In genomic region chr16:14303182-14303618, GRCh38 we compare ENCODE assay signal across 8 cellular contexts.
DNase-seq lines count a peak whose midpoint lies in the region; ATAC-seq and TF ChIP-seq lines count a peak whose summit lies in the region.

No MANE protein-coding gene starts in this region.

- H3K9me2 ChIP-seq in DOHH2 (replicated peaks; ENCODE audit: control insufficient read depth, low read length) (no peaks in the 10 kb centered on the region), PC-9 (ENCODE audit: insufficient read depth) (no peaks in the 10 kb centered on the region)

- H3K4me3 ChIP-seq in DOHH2 (ENCODE audit: low read length), result peak overlapping the region; percentile 92
- peak overlapping the region; percentile 96 for H3K4me3 ChIP-seq in PC-9
- H3K4me3 ChIP-seq in esophagus (ENCODE audit: low read depth in 1 of 2, low read length in 2 of 2), result peak overlapping the region; percentile 78 to 87

- H3K27me3 ChIP-seq in DOHH2 (ENCODE audit: control insufficient read depth, low read length) (peaks cover 6% of the 10 kb centered on the region), PC-9 (ENCODE audit: insufficient read depth, low read depth) (no peaks in the 10 kb centered on the region), esophagus (ENCODE audit: control insufficient read depth in 1 of 2, insufficient read depth in 2 of 2, low read length in 2 of 2) (no peaks in the 10 kb centered on the region)

- peak overlapping the region; percentile 66 for H2AFZ ChIP-seq in PC-9

- DNase-seq in PC-9 (peak in 1 of 2 experiments; percentile 44), osteocyte (ENCODE audit: extremely low spot score, unreplicated experiment) (no peak), Ammon's horn (ENCODE audit: low spot score) (no peak), SKM-1 treated with dmso at 0.1 percent for 144 hours (lab: John Stamatoyannopoulos, UW; ENCODE audit: unreplicated experiment) (no peak), putamen (ENCODE audit: low spot score) (no peak)

- no peaks in the 10 kb centered on the region for H3K27me3 Mint-ChIP-seq in osteocyte (ENCODE audit: unreplicated experiment)

- H3K36me3 Mint-ChIP-seq in osteocyte (ENCODE audit: unreplicated experiment), result no peaks in the 10 kb centered on the region

- peaks cover 47% of the 10 kb centered on the region for H3K79me2 ChIP-seq in DOHH2 (ENCODE audit: control insufficient read depth, low read length)
- H3K79me2 ChIP-seq in PC-9 (ENCODE audit: low read depth), result peaks cover 66% of the 10 kb centered on the region

- CTCF ChIA-PET in PC-9 (lab: Charles Lee), result interaction anchor here (0.6 to 0.7 kb wide), 2 partner anchors 125 to 221 kb away, joined by 5 to 11 read pairs; no protein-coding TSS in a partner anchor

- no TSS peak for BruUV-seq in PC-9 (replicated peaks; lab: Mats Ljungman, UMichigan)

- H3F3A ChIP-seq in DOHH2 (ENCODE audit: control insufficient read depth, insufficient read depth), result peaks cover 2% of the 10 kb centered on the region; the same call in 1 of the 2 replicates
- peaks cover 24% of the 10 kb centered on the region for H3F3A ChIP-seq in PC-9 (ENCODE audit: insufficient read depth, low read depth)

- peak overlapping the region; percentile 81 for H3K4me3 Mint-ChIP-seq in osteocyte (ENCODE audit: unreplicated experiment)

- TF ChIP-seq CTCF in DOHH2 (IDR thresholded peaks at IDR 0.05; ENCODE audit: low read depth, low read length, poor library complexity, severe bottlenecking) (no peak), PC-9 (conservative IDR thresholded peaks at IDR 0.05) (no peak), osteocyte (IDR thresholded peaks at IDR 0.05) (no peak)

- POLR2A ChIA-PET in PC-9 (lab: Charles Lee; ENCODE audit: unreplicated experiment), result interaction anchor here (0.7 kb wide), 3 partner anchors 37 to 250 kb away, joined by 3 to 6 read pairs (median 3); no protein-coding TSS in a partner anchor

- ATAC-seq in HG03432 (IDR thresholded peaks at IDR 0.05; ENCODE audit: unreplicated experiment), result no peak

- no peaks in the 10 kb centered on the region for H4K20me1 ChIP-seq in DOHH2 (ENCODE audit: control insufficient read depth, insufficient read depth, low read depth, low read length)
- no peaks in the 10 kb centered on the region for H4K20me1 ChIP-seq in PC-9 (ENCODE audit: insufficient read depth)

- intact Hi-C loops in PC-9 (cut with micrococcal nuclease; ENCODE audit: unreplicated experiment), result loop anchor here (2.0 to 5.0 kb wide), 2 partner anchors 96 to 184 kb away; no protein-coding TSS in a partner anchor

- H3K4me1 Mint-ChIP-seq in osteocyte (ENCODE audit: unreplicated experiment), result peaks cover 56% of the 10 kb centered on the region

- no peaks in the 10 kb centered on the region for H3K9me3 Mint-ChIP-seq in osteocyte (ENCODE audit: unreplicated experiment)

- H3K9me3 ChIP-seq in DOHH2 (ENCODE audit: control insufficient read depth, insufficient read depth, low read length) (no peaks in the 10 kb centered on the region), PC-9 (ENCODE audit: insufficient read depth, low read depth) (no peaks in the 10 kb centered on the region), esophagus (ENCODE audit: control insufficient read depth in 2 of 2, insufficient read depth in 1 of 2, low read depth in 1 of 2, low read length in 1 of 2) (no peaks in the 10 kb centered on the region)

- H3K36me3 ChIP-seq in DOHH2 (ENCODE audit: control insufficient read depth, low read length) (no peaks in the 10 kb centered on the region; the same call in 1 of the 2 replicates), PC-9 (ENCODE audit: low read depth) (peaks cover 10% of the 10 kb centered on the region; the same call in 1 of the 2 replicates), esophagus (ENCODE audit: control insufficient read depth in 2 of 2, insufficient read depth in 2 of 2, low read length in 1 of 2) (no peaks in the 10 kb centered on the region)

- 14 to 16% methylated on average over 14 of the region's 14 CpGs for WGBS in esophagus, 2 donors

- H3K4me1 ChIP-seq in DOHH2 (ENCODE audit: control insufficient read depth, low read length) (peaks cover 61% of the 10 kb centered on the region), PC-9 (replicated peaks; ENCODE audit: insufficient read depth) (peaks cover 32% of the 10 kb centered on the region), esophagus (ENCODE audit: control insufficient read depth in 2 of 2, insufficient read depth in 2 of 2, low read length in 1 of 2) (peaks cover 9 to 13% of the 10 kb centered on the region in 2 donors)

- H3K4me2 ChIP-seq in DOHH2 (ENCODE audit: low read length) (peak overlapping the region; percentile 89), PC-9 (peak overlapping the region; percentile 100)

- peak overlapping the region; percentile 56 for H3K27ac Mint-ChIP-seq in osteocyte (ENCODE audit: unreplicated experiment)

- H3K27ac ChIP-seq in DOHH2 (ENCODE audit: low read depth, low read length) (no peak overlapping the region), PC-9 (peak overlapping the region; percentile 99), esophagus (ENCODE audit: low read depth in 2 of 2, low read length in 1 of 2) (peak overlapping the region; percentile 59 to 84)
